19 cellular contexts compared by ENCODE assay signal in genomic region chr1:36735436-36735835, GRCh38.
DNase-seq lines count a peak whose midpoint lies in the region; TF ChIP-seq lines count a peak whose summit lies in the region.
"Had no signal": no experiment of that assay in that cellular context is flagged by ENCODE, and none has a peak within 500 bp of the region (broad histone marks: within the 10 kb centered on the region; RNA-seq: fewer than 3 reads in every experiment).

No MANE protein-coding gene starts in this region.

- no peak overlapping the region for H2BK5ac ChIP-seq in neuronal stem cell (ENCODE audit: low read length)

- H3K9ac ChIP-seq in BLaER1 (no peak overlapping the region), neuronal stem cell (ENCODE audit: low read depth, low read length, poor library complexity) (no peak overlapping the region)
- H3K9ac ChIP-seq: GM23248 had no signal

- H3K4me2 ChIP-seq in BLaER1 (peak overlapping the region; percentile 81), neuronal stem cell (ENCODE audit: insufficient read depth, low read length, poor library complexity, severe bottlenecking) (no peak overlapping the region)

- peak overlapping the region; percentile 16 for H2BK12ac ChIP-seq in neuronal stem cell (ENCODE audit: low read length)

- H2AK5ac ChIP-seq in neuronal stem cell (ENCODE audit: low read depth, low read length), result no peak overlapping the region

- H2AFZ ChIP-seq in neuronal stem cell (ENCODE audit: low read length), result no peak overlapping the region
- H2AFZ ChIP-seq: GM23248 had no signal

- TF ChIP-seq CTCF in chondrocyte (IDR thresholded peaks at IDR 0.05), result no peak

- H2BK15ac ChIP-seq in neuronal stem cell (ENCODE audit: low read length), result no peak overlapping the region

- WGBS in neuronal stem cell (ENCODE audit: extremely low coverage in 2 of 2, insufficient read length in 2 of 2, insufficient replicate concordance in 1 of 2), 2 donors, result no CpG with 5 or more reads among the region's 4 CpGs

- DNase-seq in chondrocyte (ENCODE audit: low spot score), result no peak
- DNase-seq in islet precursor cell, result peak; percentile 7
- no peak for DNase-seq in neuronal stem cell (ENCODE audit: low spot score)
- DNase-seq in MG63, result no peak
- DNase-seq in NCI-H345 (lab: John Stamatoyannopoulos, UW), result no peak
- no peak for DNase-seq in SKM-1 (lab: John Stamatoyannopoulos, UW; ENCODE audit: unreplicated experiment)
- DNase-seq in NCI-H1048 (lab: John Stamatoyannopoulos, UW), result no peak
- DNase-seq: C1 segment of cervical spinal cord; Calu3; CD4-positive, alpha-beta memory T cell; COR-L47; DMS53; DMS79 treated with DMSO at 0.1 percent for 48 hours; GF-D8; GM23248; H9 had no signal

- H3K4me3 Mint-ChIP-seq in chondrocyte (ENCODE audit: unreplicated experiment), result no peak overlapping the region
- H3K4me3 Mint-ChIP-seq: B cell; CD4-positive, alpha-beta memory T cell; H9 had no signal

- no peak overlapping the region for H2BK120ac ChIP-seq in neuronal stem cell (ENCODE audit: low read depth, low read length)

- H3K27me3 ChIP-seq in BLaER1, result no peaks in the 10 kb centered on the region; the same call in 1 of the 2 replicates
- peaks cover 0 to 8% (median 0%) of the 10 kb centered on the region in 3 experiments for H3K27me3 ChIP-seq in neuronal stem cell (ENCODE audit: control insufficient read depth in 3 of 3, insufficient read depth in 3 of 3, low read depth in 1 of 3, low read length in 3 of 3)
- no peaks in the 10 kb centered on the region for H3K27me3 ChIP-seq in MG63

- H4K91ac ChIP-seq in neuronal stem cell (ENCODE audit: low read depth, low read length, poor library complexity), result no peak overlapping the region

- H3K23ac ChIP-seq in neuronal stem cell (ENCODE audit: low read depth, low read length, poor library complexity), result no peak overlapping the region

- no peaks in the 10 kb centered on the region for H3K9me3 Mint-ChIP-seq in chondrocyte (ENCODE audit: low read depth)
- H3K9me3 Mint-ChIP-seq: CD4-positive, alpha-beta memory T cell; H9 had no signal

- H3K27ac Mint-ChIP-seq in chondrocyte (ENCODE audit: unreplicated experiment), result peak overlapping the region; percentile 34
- H3K27ac Mint-ChIP-seq: B cell; CD4-positive, alpha-beta memory T cell had no signal

- no peaks in the 10 kb centered on the region for H3K36me3 Mint-ChIP-seq in chondrocyte (ENCODE audit: low read depth)
- H3K36me3 Mint-ChIP-seq: CD4-positive, alpha-beta memory T cell had no signal

- no peaks in the 10 kb centered on the region for H4K20me1 ChIP-seq in BLaER1

- H3K4me1 Mint-ChIP-seq in chondrocyte (ENCODE audit: low read depth), result no peaks in the 10 kb centered on the region
- H3K4me1 Mint-ChIP-seq: B cell; CD4-positive, alpha-beta memory T cell had no signal

- no peak overlapping the region for H4K8ac ChIP-seq in neuronal stem cell (ENCODE audit: low read depth, low read length)

- peaks cover 32% of the 10 kb centered on the region for H3K27me3 Mint-ChIP-seq in chondrocyte (ENCODE audit: low read depth)

- no peaks in the 10 kb centered on the region for H3K79me1 ChIP-seq in neuronal stem cell (ENCODE audit: low read depth, low read length)

- no peak overlapping the region for H3K4ac ChIP-seq in neuronal stem cell (ENCODE audit: low read length)

- H3K4me1 ChIP-seq in BLaER1 (peaks cover 63% of the 10 kb centered on the region), neuronal stem cell (ENCODE audit: control insufficient read depth in 2 of 2, insufficient read depth in 1 of 2, low read depth in 1 of 2, low read length in 2 of 2) (peaks cover 0 to 22% of the 10 kb centered on the region in 2 donors)

- no peak overlapping the region for H3K27ac ChIP-seq in BLaER1
- H3K27ac ChIP-seq in neuronal stem cell (replicated peaks; ENCODE audit: low read length), result no peak overlapping the region
- H3K27ac ChIP-seq: 22Rv1, GM23248 had no signal

- H3K36me3 ChIP-seq in BLaER1, result no peaks in the 10 kb centered on the region
- H3K36me3 ChIP-seq in neuronal stem cell (replicated peaks in 1 of 2; ENCODE audit: control insufficient read depth in 2 of 2, insufficient read depth in 2 of 2, low read length in 2 of 2), result no peaks in the 10 kb centered on the region
- no peaks in the 10 kb centered on the region for H3K36me3 ChIP-seq in MG63

- H3K18ac ChIP-seq in neuronal stem cell (ENCODE audit: low read length), result no peak overlapping the region

- H3K4me3 ChIP-seq in BLaER1 (no peak overlapping the region), neuronal stem cell (ENCODE audit: low read length in 2 of 2) (no peak overlapping the region), MG63 (no peak overlapping the region)
- H3K4me3 ChIP-seq: GM23248 had no signal

- H3K9me3 ChIP-seq in BLaER1 (no peaks in the 10 kb centered on the region), neuronal stem cell (replicated peaks in 1 of 2; ENCODE audit: control insufficient read depth in 2 of 2, insufficient read depth in 1 of 2, low read depth in 1 of 2, low read length in 2 of 2) (no peaks in the 10 kb centered on the region), MG63 (no peaks in the 10 kb centered on the region)

- H3K14ac ChIP-seq in neuronal stem cell (ENCODE audit: low read length), result no peak overlapping the region
